9 cellular contexts compared by ENCODE assay signal in the genomic region with DNA sequence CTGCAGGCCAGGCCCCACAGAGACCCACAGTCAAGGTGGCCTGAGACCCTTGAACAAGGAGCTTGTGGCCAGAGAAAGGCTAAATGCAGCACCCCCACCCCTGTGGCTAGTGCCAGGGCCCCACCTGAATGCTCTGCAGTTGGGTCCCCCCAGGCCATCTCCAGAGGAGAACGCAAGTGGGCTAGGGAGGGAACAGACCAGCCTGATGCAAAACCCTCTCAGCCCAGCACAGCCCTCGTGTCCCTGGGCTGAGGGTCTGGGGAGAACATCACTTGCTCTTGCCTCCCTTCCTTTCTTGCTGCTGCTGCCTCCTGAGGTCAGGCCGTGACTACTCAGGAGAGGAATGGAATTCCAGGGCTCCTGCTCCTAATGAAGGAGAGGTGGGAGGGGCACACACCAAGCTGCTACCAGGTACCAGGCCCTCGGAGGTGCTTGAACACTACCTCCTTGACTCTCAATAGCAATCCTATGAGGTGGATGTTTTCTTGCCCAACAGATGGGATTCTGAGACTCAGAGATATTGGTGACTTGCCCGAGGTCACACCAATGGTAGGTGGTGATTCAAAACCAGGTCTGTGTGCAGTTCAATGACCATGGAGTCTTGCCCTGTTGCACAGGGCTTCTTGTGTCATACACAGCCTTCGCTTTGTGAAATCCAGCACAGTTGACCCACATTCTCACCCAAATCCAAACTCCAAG. TPM values are rescaled to one million over a fixed set of nuclear protein-coding genes. Genes with fewer than 3 reads are reported as not detected.
DNase-seq lines count a peak whose midpoint lies in the region; ATAC-seq and TF ChIP-seq lines count a peak whose summit lies in the region.
"Had no signal": no experiment of that assay in that cellular context is flagged by ENCODE, and none has a peak within 500 bp of the region (broad histone marks: within the 10 kb centered on the region; RNA-seq: fewer than 3 reads in every experiment).

No MANE protein-coding gene starts in this region.

- ATAC-seq in HG03025 (IDR thresholded peaks at IDR 0.05; ENCODE audit: low FRiP score, unreplicated experiment): no peak
- ATAC-seq: T-cell had no signal

- CTCF ChIA-PET in RWPE1 (lab: Yijun Ruan, JAX): interaction anchor here (0.6 kb wide), 1 partner anchor 24 kb away, joined by 3 read pairs; no protein-coding TSS in a partner anchor

- POLR2A ChIA-PET in RWPE1 (lab: Yijun Ruan, JAX; ENCODE audit: low non-redundant PET): no interaction called here

- no peaks in the 10 kb centered on the region for H3K27me3 ChIP-seq in endodermal cell (ENCODE audit: control insufficient read depth, insufficient read depth, low read length, poor library complexity, severe bottlenecking)
- H3K27me3 ChIP-seq in mucosa of stomach (ENCODE audit: control insufficient read depth, insufficient read depth, low read length): no peaks in the 10 kb centered on the region
- H3K27me3 ChIP-seq in testis: no peaks in the 10 kb centered on the region

- no peak overlapping the region for H3K27ac Mint-ChIP-seq in endodermal cell

- DNase-seq in RWPE1 (ENCODE audit: low spot score) (peak; percentile 50), endodermal cell (peak; percentile 63), testis (no peak), NCI-H2171 treated with DMSO at 0.1 percent for 48 hours (lab: John Stamatoyannopoulos, UW) (no peak)
- no peak for DNase-seq in stimulated activated CD4-positive, alpha-beta T cell treated with anti-CD3 and anti-CD28 coated beads, Interleukin-1b, Interleukin-23, amount 100 ng/mL, for 48 hours
- DNase-seq: DND-41, T-cell had no signal

- H3K4me3 ChIP-seq in endodermal cell (ENCODE audit: low read length) (no peak overlapping the region), mucosa of stomach (ENCODE audit: low read length) (no peak overlapping the region), testis (no peak overlapping the region)

- H3K9me3 ChIP-seq in endodermal cell (ENCODE audit: control insufficient read depth, low read length) (no peaks in the 10 kb centered on the region), mucosa of stomach (ENCODE audit: control insufficient read depth, low read length) (no peaks in the 10 kb centered on the region), testis (no peaks in the 10 kb centered on the region)

- H3K4me3 Mint-ChIP-seq in endodermal cell: no peak overlapping the region
- H3K4me3 Mint-ChIP-seq: T-cell had no signal

- no peak for TF ChIP-seq POLR2A in testis (IDR thresholded peaks at IDR 0.05)

- H3K27ac ChIP-seq in RWPE1 (peak overlapping the region; percentile 97), endodermal cell (ENCODE audit: low read depth, low read length) (no peak overlapping the region), testis (peak overlapping the region; percentile 81 to 91)

- no peaks in the 10 kb centered on the region for H3K36me3 Mint-ChIP-seq in endodermal cell (ENCODE audit: low read depth)
- H3K36me3 Mint-ChIP-seq: T-cell had no signal

- intact Hi-C loops in testis (cut with DNase I; ENCODE audit: low total_unique reads): no loop called here

- TF ChIP-seq CTCF in RWPE1 (conservative IDR thresholded peaks at IDR 0.05; ENCODE audit: low read depth) (no peak), endodermal cell (conservative IDR thresholded peaks at IDR 0.05) (peak; percentile 4), testis (IDR thresholded peaks at IDR 0.05) (no peak)

- H3K4me1 ChIP-seq in endodermal cell (ENCODE audit: control insufficient read depth, insufficient read depth, low read length) (peaks cover 28% of the 10 kb centered on the region), mucosa of stomach (ENCODE audit: control insufficient read depth, insufficient read depth, low read length) (peaks cover 92% of the 10 kb centered on the region), testis (peaks cover 92% of the 10 kb centered on the region)

- H3K9ac ChIP-seq in endodermal cell (ENCODE audit: extremely low read depth, low read length, poor library complexity, severe bottlenecking) (no peak overlapping the region), mucosa of stomach (ENCODE audit: low read length) (peak overlapping the region; percentile 68)

- H3K36me3 ChIP-seq in endodermal cell (ENCODE audit: control insufficient read depth, insufficient read depth, low read length) (no peaks in the 10 kb centered on the region), mucosa of stomach (ENCODE audit: control insufficient read depth, insufficient read depth, low read length) (no peaks in the 10 kb centered on the region), testis (ENCODE audit: low read depth, missing control alignments) (no peaks in the 10 kb centered on the region)

- H3K27me3 Mint-ChIP-seq in endodermal cell (ENCODE audit: insufficient read depth): no peaks in the 10 kb centered on the region
- H3K27me3 Mint-ChIP-seq: T-cell had no signal

- WGBS in endodermal cell (ENCODE audit: insufficient coverage in 1 of 2, insufficient read length in 1 of 2), 2 experiments: 83 to 90% methylated on average over 5 to 6 of the region's 6 CpGs
- 83 to 94% methylated on average over 2 to 6 of the region's 6 CpGs for WGBS in testis, 2 donors

- peaks cover 35% of the 10 kb centered on the region for H3K4me1 Mint-ChIP-seq in endodermal cell

- H3K9me3 Mint-ChIP-seq in endodermal cell: no peaks in the 10 kb centered on the region
- H3K9me3 Mint-ChIP-seq: T-cell had no signal

RNA-seq across cellular contexts. Expression of gene PSMA6, which starts 45.5 kb away (rescaled TPM):
- total RNA-seq in endodermal cell: 100 to 1,000 TPM; 263 to 277 TPM
- polyA plus RNA-seq in endodermal cell (2013, experiment 1 of 2): 181 TPM
- polyA plus RNA-seq in endodermal cell (2013, experiment 2 of 2): 184 TPM
- total RNA-seq in testis: 100 to 1,000 TPM; 147 to 257 TPM
- 461 TPM for polyA plus RNA-seq in testis (ENCODE audit: insufficient read depth, low read depth, low replicate concordance)

Comparison
In these comparisons a context has a peak if more than half of its experiments do, and no peak if none do; other contexts are left out.
1. DNase-seq: peak in RWPE1 (single experiment) and endodermal cell (single experiment); none in testis (single experiment), stimulated activated CD4-positive, alpha-beta T cell treated with anti-CD3 and anti-CD28 coated beads, Interleukin-1b, Interleukin-23, amount 100 ng/mL, for 48 hours (single experiment) and NCI-H2171 treated with DMSO at 0.1 percent for 48 hours (single experiment).